4 cellular contexts compared by ENCODE assay signal in the genomic region with DNA sequence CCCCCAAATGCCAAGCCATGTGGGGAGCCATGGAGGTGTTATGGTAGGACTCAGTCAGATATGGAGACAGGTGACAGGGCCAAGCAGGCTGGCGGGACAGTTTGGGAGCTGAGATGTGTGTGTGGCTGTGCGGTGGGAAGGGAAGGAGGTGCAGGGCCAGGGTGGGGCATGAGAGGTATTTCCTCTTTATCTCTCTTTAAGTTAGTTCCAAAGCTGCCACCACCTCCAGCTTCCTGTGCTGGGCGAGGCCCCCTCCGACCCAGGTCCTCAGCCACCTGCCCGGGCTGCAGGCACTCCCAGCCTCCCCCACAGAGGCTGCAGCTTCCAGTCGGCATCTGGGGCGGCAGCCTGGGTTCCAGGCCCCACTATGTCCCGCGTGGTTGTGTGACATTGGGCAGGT. TPM values are rescaled to one million over a fixed set of nuclear protein-coding genes. Genes with fewer than 3 reads are reported as not detected.
"Had no signal": no experiment of that assay in that cellular context is flagged by ENCODE, and none has a peak within 500 bp of the region (broad histone marks: within the 10 kb centered on the region; RNA-seq: fewer than 3 reads in every experiment).

No MANE protein-coding gene starts in this region.

RNA-seq across cellular contexts. Expression of a gene that starts 6.4 kb away (rescaled TPM):
- total RNA-seq: PC-3, SJSA1 had no signal
- polyA plus RNA-seq: aorta, SK-N-SH had no signal
